In genomic region chr17:41777157-41777578, GRCh38 we compare ENCODE assay signal across 8 cellular contexts. TPM values are rescaled to one million over a fixed set of nuclear protein-coding genes. Genes with fewer than 3 reads are reported as not detected.
DNase-seq lines count a peak whose midpoint lies in the region; ATAC-seq, FAIRE-seq and TF ChIP-seq lines count a peak whose summit lies in the region.

No MANE protein-coding gene starts in this region.

- H3K4me1 Mint-ChIP-seq in astrocyte (ENCODE audit: low read depth, unreplicated experiment), result peaks cover 58% of the 10 kb centered on the region
- no peaks in the 10 kb centered on the region for H3K4me1 Mint-ChIP-seq in activated CD4-positive, alpha-beta memory T cell treated with anti-CD3 and anti-CD28 coated beads for 36 hours (ENCODE audit: low read depth)

- peak overlapping the region; percentile 1; the same call in 1 of the 2 replicates for H3K9ac ChIP-seq in GM23248
- H3K9ac ChIP-seq in astrocyte (ENCODE audit: low read length), result peak overlapping the region; percentile 50

- no peak overlapping the region for H3K27ac Mint-ChIP-seq in astrocyte (ENCODE audit: unreplicated experiment)
- no peak overlapping the region for H3K27ac Mint-ChIP-seq in activated CD4-positive, alpha-beta memory T cell treated with anti-CD3 and anti-CD28 coated beads for 36 hours

- in situ Hi-C loops in GM23248 (cut with MboI), result no loop called here

- peak; percentile 10 for DNase-seq in GM23248
- DNase-seq in astrocyte (ENCODE audit: low read depth), result no peak
- DNase-seq in right cardiac atrium, result peak; percentile 62 to 88 (median 87)
- DNase-seq in sciatic nerve (ENCODE audit: low spot score), result peak; percentile 69
- DNase-seq in posterior cingulate gyrus, result no peak
- no peak for DNase-seq in activated CD4-positive, alpha-beta memory T cell treated with anti-CD3 and anti-CD28 coated beads for 36 hours

- no peak for FAIRE-seq in astrocyte (lab: Jason Lieb, UNC)

- H3K4me3 Mint-ChIP-seq in astrocyte (ENCODE audit: unreplicated experiment), result no peak overlapping the region
- H3K4me3 Mint-ChIP-seq in activated CD4-positive, alpha-beta memory T cell treated with anti-CD3 and anti-CD28 coated beads for 36 hours, result no peak overlapping the region

- H3K4me2 ChIP-seq in GM23248 (ENCODE audit: unreplicated experiment), result no peak overlapping the region
- peak overlapping the region; percentile 79 for H3K4me2 ChIP-seq in astrocyte (ENCODE audit: low read length)

- CTCF ChIA-PET in activated CD4-positive, alpha-beta memory T cell treated with anti-CD3 and anti-CD28 coated beads for 36 hours (lab: Charles Lee), result interaction anchor here (1.7 kb wide), 1 partner anchor 24 kb away, joined by 5 read pairs; no protein-coding TSS in a partner anchor

- POLR2A ChIA-PET in activated CD4-positive, alpha-beta memory T cell treated with anti-CD3 and anti-CD28 coated beads for 36 hours (lab: Charles Lee), result no interaction called here

- no peak for TF ChIP-seq CTCF in astrocyte (IDR thresholded peaks at IDR 0.05; ENCODE audit: insufficient read depth, low read depth, low read length)

- ATAC-seq in right cardiac atrium (peak; percentile 64 to 74), sciatic nerve (peak; percentile 65), HG02763 (IDR thresholded peaks at IDR 0.05; ENCODE audit: unreplicated experiment) (no peak), GM19397 (IDR thresholded peaks at IDR 0.05; ENCODE audit: unreplicated experiment) (no peak)

- H3K79me2 ChIP-seq in GM23248 (ENCODE audit: insufficient read depth) (no peaks in the 10 kb centered on the region), astrocyte (ENCODE audit: insufficient read depth, low read length) (peaks cover 35% of the 10 kb centered on the region)

- H3K9me3 Mint-ChIP-seq in astrocyte (ENCODE audit: unreplicated experiment), result no peaks in the 10 kb centered on the region
- no peaks in the 10 kb centered on the region for H3K9me3 Mint-ChIP-seq in activated CD4-positive, alpha-beta memory T cell treated with anti-CD3 and anti-CD28 coated beads for 36 hours

- H3K27me3 Mint-ChIP-seq in astrocyte (ENCODE audit: low read depth, unreplicated experiment), result no peaks in the 10 kb centered on the region
- H3K27me3 Mint-ChIP-seq in activated CD4-positive, alpha-beta memory T cell treated with anti-CD3 and anti-CD28 coated beads for 36 hours, result peaks cover 13% of the 10 kb centered on the region

- no peaks in the 10 kb centered on the region for H3F3A ChIP-seq in GM23248 (ENCODE audit: insufficient read depth)

- H3K4me1 ChIP-seq in GM23248 (ENCODE audit: insufficient read depth), result peaks cover 7% of the 10 kb centered on the region; the same call in 1 of the 2 replicates
- H3K4me1 ChIP-seq in astrocyte (ENCODE audit: insufficient read depth, low read length), result peaks cover 39% of the 10 kb centered on the region
- H3K4me1 ChIP-seq in right cardiac atrium (ENCODE audit: control insufficient read depth, insufficient read depth, low read length), result peaks cover 52% of the 10 kb centered on the region

- H4K20me1 ChIP-seq in GM23248 (ENCODE audit: insufficient read depth), result no peaks in the 10 kb centered on the region
- peaks cover 35% of the 10 kb centered on the region for H4K20me1 ChIP-seq in astrocyte (ENCODE audit: insufficient read depth, low read length)

- H3K9me3 ChIP-seq in GM23248 (ENCODE audit: low read depth) (no peaks in the 10 kb centered on the region), astrocyte (ENCODE audit: insufficient read depth, low read depth, low read length) (no peaks in the 10 kb centered on the region), right cardiac atrium (ENCODE audit: control insufficient read depth, low read length) (no peaks in the 10 kb centered on the region)

- H3K27ac ChIP-seq in GM23248 (no peak overlapping the region), astrocyte (ENCODE audit: low read depth, low read length) (peak overlapping the region; percentile 81), right cardiac atrium (ENCODE audit: low read length) (peak overlapping the region; percentile 79)

- H3K36me3 Mint-ChIP-seq in astrocyte (ENCODE audit: low read depth, unreplicated experiment), result peaks cover 14% of the 10 kb centered on the region
- no peaks in the 10 kb centered on the region for H3K36me3 Mint-ChIP-seq in activated CD4-positive, alpha-beta memory T cell treated with anti-CD3 and anti-CD28 coated beads for 36 hours

- no peaks in the 10 kb centered on the region for H3K36me3 ChIP-seq in GM23248 (ENCODE audit: low read depth)
- no peaks in the 10 kb centered on the region for H3K36me3 ChIP-seq in astrocyte (ENCODE audit: insufficient read depth, low read length)

- H3K27me3 ChIP-seq in GM23248 (replicated peaks; ENCODE audit: insufficient read depth), result no peaks in the 10 kb centered on the region
- H3K27me3 ChIP-seq in astrocyte (ENCODE audit: insufficient read depth, low read length), result no peaks in the 10 kb centered on the region
- no peaks in the 10 kb centered on the region for H3K27me3 ChIP-seq in right cardiac atrium (ENCODE audit: control insufficient read depth, insufficient read depth)

- H3K4me3 ChIP-seq in GM23248, result no peak overlapping the region
- no peak overlapping the region for H3K4me3 ChIP-seq in astrocyte (ENCODE audit: insufficient read depth, low read depth, low read length)
- no peak overlapping the region for H3K4me3 ChIP-seq in right cardiac atrium (ENCODE audit: low read length)

- WGBS in GM23248 (ENCODE audit: low coverage in 1 of 2, low lambda C conversion rate in 2 of 2, missing lambda C conversion rate in 2 of 2), 2 experiments, result 85 to 88% methylated on average over 4 of the region's 4 CpGs
- WGBS in right cardiac atrium, result 19% methylated on average over 4 of the region's 4 CpGs

- peak overlapping the region; percentile 47 for H2AFZ ChIP-seq in GM23248
- no peak overlapping the region for H2AFZ ChIP-seq in astrocyte (ENCODE audit: low read depth, low read length)

- H3K9me2 ChIP-seq in GM23248 (ENCODE audit: insufficient read depth), result no peaks in the 10 kb centered on the region

- intact Hi-C loops in right cardiac atrium (cut with DNase I) (no loop called here), sciatic nerve (cut with DNase I) (no loop called here), posterior cingulate gyrus (cut with DNase I) (no loop called here)
- intact Hi-C loops in activated CD4-positive, alpha-beta memory T cell treated with anti-CD3 and anti-CD28 coated beads for 36 hours (cut with micrococcal nuclease), result no loop called here

RNA-seq across cellular contexts. Expression of gene JUP, which starts 9.3 kb away (rescaled TPM):
- 2.7 and 3.6 TPM in 2 replicates for total RNA-seq in GM23248 (2014; rRNA removed; shearing (Covaris generic))
- 2.3 and 3.1 TPM in 2 replicates for polyA plus RNA-seq in GM23248 (2016; fragmentation: Nextera tagmentation; extraction: Ambion mirVana)
- total RNA-seq in astrocyte, result 236 TPM in 2 replicates
- 100 to 1,000 TPM; 135 to 239 (median 187) TPM for total RNA-seq in right cardiac atrium
- 145 TPM for polyA plus RNA-seq in right cardiac atrium
- total RNA-seq in sciatic nerve, result 78.2 TPM
- total RNA-seq in activated CD4-positive, alpha-beta memory T cell treated with anti-CD3 and anti-CD28 coated beads for 36 hours, result under 1 TPM; 0.12 to 0.29 TPM

RNA-seq across cellular contexts. Expression of gene P3H4, which starts 34.6 kb away (rescaled TPM):
- total RNA-seq in GM23248 (2014; rRNA removed; shearing (Covaris generic)), result 116 and 161 TPM in 2 replicates
- polyA plus RNA-seq in GM23248 (2016; fragmentation: Nextera tagmentation; extraction: Ambion mirVana) (96.9 and 105 TPM in 2 replicates), right cardiac atrium (9.8 TPM)
- total RNA-seq in astrocyte (81.5 and 110 TPM in 2 replicates), right cardiac atrium (10 to 100 TPM; 12.1 to 17.1 (median 13.9) TPM), sciatic nerve (12.8 TPM)
- 1 to 10 TPM; 2.5 to 2.9 TPM for total RNA-seq in activated CD4-positive, alpha-beta memory T cell treated with anti-CD3 and anti-CD28 coated beads for 36 hours

RNA-seq across cellular contexts. Expression of gene FKBP10, which starts 35.6 kb away (rescaled TPM):
- total RNA-seq in GM23248 (2014; rRNA removed; shearing (Covaris generic)), result 750 and 759 TPM in 2 replicates
- 78.0 and 81.5 TPM in 2 replicates for polyA plus RNA-seq in GM23248 (2016; fragmentation: Nextera tagmentation; extraction: Ambion mirVana)
- 446 and 584 TPM in 2 replicates for total RNA-seq in astrocyte
- 10 to 100 TPM; 26.5 to 42.7 (median 38.8) TPM for total RNA-seq in right cardiac atrium
- 24.8 TPM for polyA plus RNA-seq in right cardiac atrium
- total RNA-seq in sciatic nerve, result 73.3 TPM
- 1 to 10 TPM in 1 of 2 experiments, under 1 TPM in 1; 0.76 to 1.4 TPM for total RNA-seq in activated CD4-positive, alpha-beta memory T cell treated with anti-CD3 and anti-CD28 coated beads for 36 hours

RNA-seq across cellular contexts. Expression of gene HAP1, which starts 42.7 kb away (rescaled TPM):
- total RNA-seq in GM23248 (2014; rRNA removed; shearing (Covaris generic)), result not detected in 2 replicates
- 0.06 TPM in 1 of 2 replicates, not detected in the other for polyA plus RNA-seq in GM23248 (2016; fragmentation: Nextera tagmentation; extraction: Ambion mirVana)
- total RNA-seq in astrocyte, result 0.46 and 0.52 TPM in 2 replicates
- not detected for total RNA-seq in right cardiac atrium
- 0.05 TPM for polyA plus RNA-seq in right cardiac atrium
- 0.09 TPM for total RNA-seq in sciatic nerve
- total RNA-seq in activated CD4-positive, alpha-beta memory T cell treated with anti-CD3 and anti-CD28 coated beads for 36 hours, result not detected

RNA-seq across cellular contexts. Expression of gene NT5C3B, which starts 58.9 kb away (rescaled TPM):
- 61.7 and 69.8 TPM in 2 replicates for total RNA-seq in GM23248 (2014; rRNA removed; shearing (Covaris generic))
- 59.3 and 69.6 TPM in 2 replicates for polyA plus RNA-seq in GM23248 (2016; fragmentation: Nextera tagmentation; extraction: Ambion mirVana)
- 47.4 and 56.1 TPM in 2 replicates for total RNA-seq in astrocyte
- total RNA-seq in right cardiac atrium, result 10 to 100 TPM; 29.1 to 46.6 (median 32.1) TPM
- 40.5 TPM for polyA plus RNA-seq in right cardiac atrium
- total RNA-seq in sciatic nerve, result 34.6 TPM
- total RNA-seq in activated CD4-positive, alpha-beta memory T cell treated with anti-CD3 and anti-CD28 coated beads for 36 hours, result 10 to 100 TPM; 29.0 to 29.5 TPM

Comparison
In these comparisons a context has a peak if more than half of its experiments do, and no peak if none do; other contexts are left out.
1. DNase-seq: peak in GM23248 (single experiment), right cardiac atrium (3 of 3) and sciatic nerve (single experiment); none in astrocyte (single experiment), posterior cingulate gyrus (0 of 10) and activated CD4-positive, alpha-beta memory T cell treated with anti-CD3 and anti-CD28 coated beads for 36 hours (single experiment).
2. ATAC-seq: peak in right cardiac atrium (2 of 2) and sciatic nerve (single experiment); none in HG02763 (single experiment) and GM19397 (single experiment).
3. RNA of gene JUP, which starts 9.3 kb away (total RNA-seq): 236 TPM in astrocyte, 135 to 239 TPM in right cardiac atrium and 78.2 TPM in sciatic nerve (single experiment); 2.7 to 3.6 TPM in GM23248 and 0.12 to 0.29 TPM in activated CD4-positive, alpha-beta memory T cell treated with anti-CD3 and anti-CD28 coated beads for 36 hours; every median in the first group is over 10 times any median in the second.
4. RNA of gene FKBP10, which starts 35.6 kb away (total RNA-seq): 750 to 759 TPM in GM23248, 446 to 584 TPM in astrocyte, 73.3 TPM in sciatic nerve (single experiment) and 26.5 to 42.7 TPM in right cardiac atrium; 0.76 to 1.4 TPM in activated CD4-positive, alpha-beta memory T cell treated with anti-CD3 and anti-CD28 coated beads for 36 hours; every median in the first group is over 10 times any median in the second.